In the genomic region with DNA sequence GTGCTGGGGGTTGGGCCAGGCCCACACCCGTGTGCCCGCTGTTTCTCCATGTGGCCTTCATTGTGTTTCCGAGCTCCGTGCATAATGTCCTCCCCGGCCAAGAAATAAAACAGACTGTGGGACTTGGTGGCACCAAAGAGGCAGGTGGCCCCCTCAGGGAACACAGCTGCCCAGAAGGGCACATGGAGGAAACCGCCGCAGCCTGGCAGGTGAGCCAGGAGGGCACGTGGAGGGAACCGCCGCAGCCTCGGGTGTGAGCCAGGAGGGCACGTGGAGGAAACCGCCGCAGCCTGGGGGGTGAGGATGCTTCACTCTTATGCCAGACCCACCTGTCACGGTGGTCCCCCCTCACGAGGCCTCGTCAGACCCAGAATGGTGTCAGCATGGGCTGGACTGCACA, we compare ENCODE assay signal across 7 cellular contexts.
"Had no signal": no experiment of that assay in that cellular context is flagged by ENCODE, and none has a peak within 500 bp of the region (broad histone marks: within the 10 kb centered on the region; RNA-seq: fewer than 3 reads in every experiment).

No MANE protein-coding gene starts in this region.

- H3K27ac ChIP-seq: HL-60 had no signal

- H3K4me3 ChIP-seq: GM23338, HAP-1 had no signal

- H2AFZ ChIP-seq: GM23338 had no signal

- ATAC-seq: GM23338, HCT116, HepG2 had no signal

- H3K4me2 ChIP-seq: GM23338 had no signal

- DNase-seq: HFFc6, KBM-7 had no signal

- H3K36me3 ChIP-seq: HAP-1 had no signal
